ENCODE assay signal across 17 cellular contexts in genomic region chr3:13498354-13499060, GRCh38. TPM values are rescaled to one million over a fixed set of nuclear protein-coding genes. Genes with fewer than 3 reads are reported as not detected.
"Had no signal": no experiment of that assay in that cellular context is flagged by ENCODE, and none has a peak within 500 bp of the region (broad histone marks: within the 10 kb centered on the region; RNA-seq: fewer than 3 reads in every experiment).

No MANE protein-coding gene starts in this region.

- H3K36me3 Mint-ChIP-seq: activated naive CD4-positive, alpha-beta T cell treated with anti-CD3 and anti-CD28 coated beads, Interleukin-2, amount 50 U/mL, for 24 hours had no signal

- FAIRE-seq: pancreas had no signal

- H3K27me3 Mint-ChIP-seq: activated naive CD4-positive, alpha-beta T cell treated with anti-CD3 and anti-CD28 coated beads, Interleukin-2, amount 50 U/mL, for 24 hours; effector memory CD8-positive, alpha-beta T cell had no signal

- DNase-seq: activated CD4-positive, alpha-beta T cell treated with anti-CD3 and anti-CD28 coated beads, Interleukin-2, amount 50 U/mL, for 4 hours; activated effector memory CD4-positive, alpha-beta T cell treated with anti-CD3 and anti-CD28 coated beads, Interleukin-2, amount 50 U/mL, for 16 hours; activated T-cell treated with anti-CD3 and anti-CD28 coated beads, Interleukin-2, amount 50 U/mL, for 72 hours; adrenal gland; effector memory CD8-positive, alpha-beta T cell; mammary epithelial cell; midbrain; sigmoid colon; stimulated activated CD4-positive, alpha-beta T cell treated with anti-CD3 and anti-CD28 coated beads, Interleukin-1b, Interleukin-23, amount 100 ng/mL, for 48 hours; stimulated activated naive CD8-positive, alpha-beta T cell treated with anti-CD3 and anti-CD28 coated beads, Interleukin-15, Interleukin-2, amounts not matched to agents 100 U/mL and 50 U/mL, for 24 hours; substantia nigra; transverse colon; WERI-Rb-1 had no signal

- H3K27ac Mint-ChIP-seq: activated naive CD4-positive, alpha-beta T cell treated with anti-CD3 and anti-CD28 coated beads, Interleukin-2, amount 50 U/mL, for 24 hours; activated T-cell treated with anti-CD3 and anti-CD28 coated beads, Interleukin-2, amount 50 U/mL, for 72 hours had no signal

- H3K9me3 Mint-ChIP-seq: activated naive CD4-positive, alpha-beta T cell treated with anti-CD3 and anti-CD28 coated beads, Interleukin-2, amount 50 U/mL, for 24 hours; activated T-cell treated with anti-CD3 and anti-CD28 coated beads, Interleukin-2, amount 50 U/mL, for 72 hours; effector memory CD8-positive, alpha-beta T cell had no signal

- H3K27me3 ChIP-seq: adrenal gland, pancreas, sigmoid colon, transverse colon had no signal

- H3K27ac ChIP-seq: adrenal gland, pancreas, sigmoid colon, SK-N-MC, transverse colon, WERI-Rb-1 had no signal

- H3K4me3 Mint-ChIP-seq: activated naive CD4-positive, alpha-beta T cell treated with anti-CD3 and anti-CD28 coated beads, Interleukin-2, amount 50 U/mL, for 24 hours; activated T-cell treated with anti-CD3 and anti-CD28 coated beads, Interleukin-2, amount 50 U/mL, for 72 hours; effector memory CD8-positive, alpha-beta T cell had no signal

- ATAC-seq: activated T-cell treated with anti-CD3 and anti-CD28 coated beads, Interleukin-2, amount 50 U/mL, for 72 hours; effector memory CD8-positive, alpha-beta T cell; pancreas; stimulated activated naive CD8-positive, alpha-beta T cell treated with anti-CD3 and anti-CD28 coated beads, Interleukin-15, Interleukin-2, amounts not matched to agents 100 U/mL and 50 U/mL, for 24 hours had no signal

- H3K9me3 ChIP-seq: adrenal gland, pancreas, sigmoid colon, transverse colon had no signal

- H3K36me3 ChIP-seq: adrenal gland, transverse colon, WERI-Rb-1 had no signal

- H3K4me1 ChIP-seq: adrenal gland, pancreas had no signal

- H3K4me1 Mint-ChIP-seq: activated naive CD4-positive, alpha-beta T cell treated with anti-CD3 and anti-CD28 coated beads, Interleukin-2, amount 50 U/mL, for 24 hours had no signal

- H3K4me3 ChIP-seq: adrenal gland, pancreas, sigmoid colon, SK-N-MC, transverse colon had no signal

RNA-seq across cellular contexts. Expression of gene FBLN2, which starts 50.4 kb away (rescaled TPM):
- total RNA-seq: T-helper 2 cell treated with Interferon-gamma antibody and Interleukin-4, amounts not matched to agents 100 ng/mL and 5 ng/mL, for 36 hours had no signal
